10 cellular contexts compared by ENCODE assay signal in genomic region chr4:65416875-65417274, GRCh38.
A peak's percentile ranks its signal among the peaks of the same experiment; 100 is the strongest.
DNase-seq lines count a peak whose midpoint lies in the region; ATAC-seq and TF ChIP-seq lines count a peak whose summit lies in the region.
"Had no signal": no experiment of that assay in that cellular context is flagged by ENCODE, and none has a peak within 500 bp of the region (broad histone marks: within the 10 kb centered on the region; RNA-seq: fewer than 3 reads in every experiment).

No MANE protein-coding gene starts in this region.

- TF ChIP-seq CTCF in sigmoid colon (IDR thresholded peaks at IDR 0.05), result no peak

- ATAC-seq in HG02970 (IDR thresholded peaks at IDR 0.05; ENCODE audit: low FRiP score, unreplicated experiment), result no peak

- intact Hi-C loops in sigmoid colon (cut with DNase I), result no loop called here

- H3K36me3 ChIP-seq in sigmoid colon, result no peaks in the 10 kb centered on the region
- H3K36me3 ChIP-seq: SJSA1 had no signal

- H3K9me3 ChIP-seq in sigmoid colon, result no peaks in the 10 kb centered on the region
- H3K9me3 ChIP-seq: SJSA1 had no signal

- no peak overlapping the region for H3K4me3 ChIP-seq in sigmoid colon
- H3K4me3 ChIP-seq: SJSA1 had no signal

- TF ChIP-seq POLR2A in sigmoid colon (IDR thresholded peaks at IDR 0.05), result no peak

- no peaks in the 10 kb centered on the region for H3K4me1 ChIP-seq in sigmoid colon
- H3K4me1 ChIP-seq: SJSA1 had no signal

- H3K27me3 ChIP-seq in sigmoid colon, result no peaks in the 10 kb centered on the region
- H3K27me3 ChIP-seq: SJSA1 had no signal

- no peak overlapping the region for H3K27ac ChIP-seq in sigmoid colon
- H3K27ac ChIP-seq: SJSA1 had no signal

- TF ChIP-seq EP300 in sigmoid colon (IDR thresholded peaks at IDR 0.05), result no peak

- 6 to 34% methylated on average over 3 of the region's 3 CpGs for WGBS in sigmoid colon, 2 donors

- DNase-seq in D341Med (ENCODE audit: low spot score) (peak; percentile 40), NCI-H1417 (lab: John Stamatoyannopoulos, UW) (peak in 2 of 3 experiments; percentile 61 to 88), astrocyte of the hippocampus (ENCODE audit: low read depth, low spot score) (peak; percentile 78), left kidney (ENCODE audit: low read depth, low spot score) (peak; percentile 3), sigmoid colon (no peak), EL (no peak)
- DNase-seq in activated CD8-positive, alpha-beta memory T cell treated with anti-CD3 and anti-CD28 coated beads for 24 hours, result no peak
- DNase-seq: central memory CD4-positive, alpha-beta T cell had no signal

Comparison
In these comparisons a context has a peak if more than half of its experiments do, and no peak if none do; other contexts are left out.
1. DNase-seq: peak in D341Med (single experiment), NCI-H1417 (2 of 3), astrocyte of the hippocampus (single experiment) and left kidney (single experiment); none in activated CD8-positive, alpha-beta memory T cell treated with anti-CD3 and anti-CD28 coated beads for 24 hours (single experiment), sigmoid colon (single experiment) and EL (single experiment).